In the genomic region with DNA sequence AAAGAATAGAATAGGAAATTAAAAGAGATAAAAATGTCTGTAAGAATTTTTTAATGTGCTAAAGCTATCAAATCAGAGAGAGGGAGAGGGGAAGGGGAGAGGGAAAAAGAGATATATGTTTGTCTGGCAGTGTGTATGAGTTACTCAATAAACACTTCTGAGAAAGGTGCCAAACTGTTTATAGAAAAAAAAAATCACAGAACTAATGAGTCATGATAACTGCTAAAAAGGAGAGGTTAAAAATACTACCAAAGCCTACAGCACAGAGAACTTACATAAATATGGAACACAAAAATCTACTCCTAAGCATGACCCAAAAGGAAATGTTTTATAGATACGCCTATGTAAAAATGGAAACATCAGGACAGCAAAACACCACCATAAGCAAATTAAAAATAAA, we compare ENCODE assay signal across 1 cellular context.
TF ChIP-seq lines count a peak whose summit lies in the region.

No MANE protein-coding gene starts in this region.

TF ChIP-seq in endothelial cell of umbilical vein, 7 proteins besides CTCF, POLR2A, EP300 and RAD21:
- TF ChIP-seq FOS (IDR thresholded peaks at IDR 0.05; ENCODE audit: borderline replicate concordance, insufficient read depth, low read length) (no peak), POLR2AphosphoS5 (IDR thresholded peaks at IDR 0.05; ENCODE audit: insufficient read depth, low read depth, low read length) (no peak), MYC (IDR thresholded peaks at IDR 0.05; ENCODE audit: low read depth, low read length) (no peak), EZH2 (IDR thresholded peaks at IDR 0.05; ENCODE audit: borderline replicate concordance, low read depth, low read length, severe bottlenecking) (no peak), GATA2 (IDR thresholded peaks at IDR 0.05; ENCODE audit: insufficient read depth, insufficient read length, low read depth, low read length) (no peak)
- TF ChIP-seq, protein P1, sequence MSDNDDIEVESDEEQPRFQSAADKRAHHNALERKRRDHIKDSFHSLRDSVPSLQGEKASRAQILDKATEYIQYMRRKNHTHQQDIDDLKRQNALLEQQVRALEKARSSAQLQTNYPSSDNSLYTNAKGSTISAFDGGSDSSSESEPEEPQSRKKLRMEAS (IDR thresholded peaks at IDR 0.05; ENCODE audit: insufficient read depth, insufficient read length) = no peak
